15 cellular contexts compared by ENCODE assay signal in genomic region chr17:21075739-21076085, GRCh38. TPM values are rescaled to one million over a fixed set of nuclear protein-coding genes. Genes with fewer than 3 reads are reported as not detected.
DNase-seq lines count a peak whose midpoint lies in the region; ATAC-seq and TF ChIP-seq lines count a peak whose summit lies in the region.
"Had no signal": no experiment of that assay in that cellular context is flagged by ENCODE, and none has a peak within 500 bp of the region (broad histone marks: within the 10 kb centered on the region; RNA-seq: fewer than 3 reads in every experiment).

No MANE protein-coding gene starts in this region.

- H3K4me3 ChIP-seq in sigmoid colon (peak overlapping the region in 2 of 4 donors; percentile 3 to 10), testis (no peak overlapping the region)
- H3K4me3 ChIP-seq in naive thymus-derived CD4-positive, alpha-beta T cell (ENCODE audit: low read length): no peak overlapping the region

- H3K9me3 ChIP-seq in sigmoid colon (no peaks in the 10 kb centered on the region), testis (no peaks in the 10 kb centered on the region)
- H3K9me3 ChIP-seq in naive thymus-derived CD4-positive, alpha-beta T cell (ENCODE audit: control insufficient read depth in 2 of 3, low read length in 3 of 3): no peaks in the 10 kb centered on the region

- peaks cover 0 to 49% (median 39%) of the 10 kb centered on the region in 4 donors for H3K4me1 ChIP-seq in sigmoid colon
- no peaks in the 10 kb centered on the region for H3K4me1 ChIP-seq in naive thymus-derived CD4-positive, alpha-beta T cell (ENCODE audit: control insufficient read depth in 2 of 2, insufficient read depth in 2 of 2, low read length in 2 of 2)
- no peaks in the 10 kb centered on the region for H3K4me1 ChIP-seq in testis

- H3K27me3 Mint-ChIP-seq in naive thymus-derived CD4-positive, alpha-beta T cell: peaks cover 0 to 27% (median 0%) of the 10 kb centered on the region in 5 donors
- H3K27me3 Mint-ChIP-seq: activated naive CD8-positive, alpha-beta T cell treated with anti-CD3 and anti-CD28 coated beads, Interleukin-2, amount 50 U/mL, for 24 hours; stimulated activated naive CD8-positive, alpha-beta T cell treated with anti-CD3 and anti-CD28 coated beads, Interleukin-15, Interleukin-2, amounts not matched to agents 100 ng/mL and 50 ng/mL, for 24 hours had no signal

- intact Hi-C loops in sigmoid colon (cut with DNase I): loop anchor here (2.0 to 5.0 kb wide), 2 partner anchors 31 to 92 kb away; no protein-coding TSS in a partner anchor
- intact Hi-C loops in naive thymus-derived CD4-positive, alpha-beta T cell (cut with micrococcal nuclease): no loop called here
- intact Hi-C loops in testis (cut with DNase I; ENCODE audit: low total_unique reads): no loop called here

- no peaks in the 10 kb centered on the region for H3K4me1 Mint-ChIP-seq in naive thymus-derived CD4-positive, alpha-beta T cell
- H3K4me1 Mint-ChIP-seq: activated naive CD8-positive, alpha-beta T cell treated with anti-CD3 and anti-CD28 coated beads, Interleukin-2, amount 50 U/mL, for 24 hours; CD4-positive, alpha-beta memory T cell had no signal

- H3K9me3 Mint-ChIP-seq in naive thymus-derived CD4-positive, alpha-beta T cell: no peaks in the 10 kb centered on the region
- H3K9me3 Mint-ChIP-seq: activated naive CD8-positive, alpha-beta T cell treated with anti-CD3 and anti-CD28 coated beads, Interleukin-2, amount 50 U/mL, for 24 hours; activated T-cell treated with anti-CD3 and anti-CD28 coated beads, Interleukin-2, amount 50 U/mL, for 4 hours; stimulated activated naive CD8-positive, alpha-beta T cell treated with anti-CD3 and anti-CD28 coated beads, Interleukin-15, Interleukin-2, amounts not matched to agents 100 ng/mL and 50 ng/mL, for 24 hours had no signal

- WGBS in sigmoid colon, 2 donors: 84 to 86% methylated on average over 11 of the region's 11 CpGs
- 73 to 75% methylated on average over 11 of the region's 11 CpGs for WGBS in testis, 2 donors

- TF ChIP-seq POLR2A in sigmoid colon (IDR thresholded peaks at IDR 0.05) (no peak), testis (IDR thresholded peaks at IDR 0.05) (no peak)

- H3K4me3 Mint-ChIP-seq in naive thymus-derived CD4-positive, alpha-beta T cell: no peak overlapping the region
- H3K4me3 Mint-ChIP-seq: activated naive CD8-positive, alpha-beta T cell treated with anti-CD3 and anti-CD28 coated beads, Interleukin-2, amount 50 U/mL, for 24 hours; activated T-cell treated with anti-CD3 and anti-CD28 coated beads, Interleukin-2, amount 50 U/mL, for 4 hours; CD4-positive, alpha-beta memory T cell; endodermal cell; stimulated activated naive CD8-positive, alpha-beta T cell treated with anti-CD3 and anti-CD28 coated beads, Interleukin-15, Interleukin-2, amounts not matched to agents 100 ng/mL and 50 ng/mL, for 24 hours had no signal

- H3K27ac ChIP-seq in sigmoid colon (peak overlapping the region; percentile 78 to 85 (median 82)), testis (no peak overlapping the region)
- no peak overlapping the region for H3K27ac ChIP-seq in naive thymus-derived CD4-positive, alpha-beta T cell (ENCODE audit: low read depth, low read length)

- no peaks in the 10 kb centered on the region for H3K36me3 Mint-ChIP-seq in naive thymus-derived CD4-positive, alpha-beta T cell
- H3K36me3 Mint-ChIP-seq: CD4-positive, alpha-beta memory T cell had no signal

- POLR2A ChIA-PET in naive thymus-derived CD4-positive, alpha-beta T cell (lab: Charles Lee): interaction anchor here (0.5 kb wide), 1 partner anchor 152 kb away, joined by 3 read pairs; no protein-coding TSS in a partner anchor

- ATAC-seq in GM18870 (IDR thresholded peaks at IDR 0.05; ENCODE audit: unreplicated experiment) (no peak), HG02571 (IDR thresholded peaks at IDR 0.05; ENCODE audit: unreplicated experiment) (no peak)
- ATAC-seq in naive thymus-derived CD4-positive, alpha-beta T cell: no peak
- ATAC-seq: activated naive CD8-positive, alpha-beta T cell treated with anti-CD3 and anti-CD28 coated beads, Interleukin-2, amount 50 U/mL, for 24 hours; activated T-cell treated with anti-CD3 and anti-CD28 coated beads, Interleukin-2, amount 50 U/mL, for 4 hours had no signal

- no peaks in the 10 kb centered on the region for H3K36me3 ChIP-seq in sigmoid colon
- no peaks in the 10 kb centered on the region for H3K36me3 ChIP-seq in naive thymus-derived CD4-positive, alpha-beta T cell (ENCODE audit: control insufficient read depth in 2 of 3, insufficient read depth in 3 of 3, low read length in 3 of 3)
- no peaks in the 10 kb centered on the region for H3K36me3 ChIP-seq in testis (ENCODE audit: low read depth, missing control alignments)

- TF ChIP-seq EP300 in sigmoid colon (IDR thresholded peaks at IDR 0.05): no peak

- TF ChIP-seq CTCF in sigmoid colon (IDR thresholded peaks at IDR 0.05) (no peak), testis (IDR thresholded peaks at IDR 0.05) (no peak)

- no peak overlapping the region for H3K27ac Mint-ChIP-seq in naive thymus-derived CD4-positive, alpha-beta T cell
- H3K27ac Mint-ChIP-seq: activated naive CD8-positive, alpha-beta T cell treated with anti-CD3 and anti-CD28 coated beads, Interleukin-2, amount 50 U/mL, for 24 hours; CD4-positive, alpha-beta memory T cell; endodermal cell; stimulated activated naive CD8-positive, alpha-beta T cell treated with anti-CD3 and anti-CD28 coated beads, Interleukin-15, Interleukin-2, amounts not matched to agents 100 ng/mL and 50 ng/mL, for 24 hours had no signal

- CTCF ChIA-PET in naive thymus-derived CD4-positive, alpha-beta T cell (lab: Charles Lee): no interaction called here

- DNase-seq in DMS79 treated with DMSO at 0.1 percent for 48 hours (lab: John Stamatoyannopoulos, UW) (peak; percentile 71), anterior cingulate cortex (lab: John Stamatoyannopoulos, UW) (peak in 31 of 58 donors; percentile 19 to 82 (median 64)), inferior parietal cortex (ENCODE audit: extremely low spot score) (peak; percentile 52), sigmoid colon (no peak), testis (no peak)
- no peak for DNase-seq in naive thymus-derived CD4-positive, alpha-beta T cell
- DNase-seq: activated CD4-positive, alpha-beta T cell treated with anti-CD3 and anti-CD28 coated beads, Interleukin-2, amount 50 U/mL, for 48 hours; activated naive CD8-positive, alpha-beta T cell treated with anti-CD3 and anti-CD28 coated beads, Interleukin-2, amount 50 U/mL, for 24 hours; activated T-cell treated with anti-CD3 and anti-CD28 coated beads, Interleukin-2, amount 50 U/mL, for 4 hours; CD4-positive, alpha-beta memory T cell; endodermal cell; stimulated activated CD4-positive, alpha-beta T cell treated with anti-CD3 and anti-CD28 coated beads, Interleukin-15, amount 100 ng/mL, for 24 hours had no signal

- H3K27me3 ChIP-seq in sigmoid colon (no peaks in the 10 kb centered on the region), testis (no peaks in the 10 kb centered on the region)
- H3K27me3 ChIP-seq in naive thymus-derived CD4-positive, alpha-beta T cell (ENCODE audit: control insufficient read depth in 2 of 2, insufficient read depth in 2 of 2, low read length in 2 of 2): no peaks in the 10 kb centered on the region

RNA-seq across cellular contexts. Expression of gene USP22, which starts 32.9 kb away (rescaled TPM):
- total RNA-seq in sigmoid colon (10 to 100 TPM; 68.8 to 84.2 (median 83.4) TPM), testis (100 to 1,000 TPM; 161 to 216 TPM)
- polyA plus RNA-seq in sigmoid colon (10 to 100 TPM; 25.2 to 71.2 (median 30.1) TPM), testis (ENCODE audit: insufficient read depth, low read depth, low replicate concordance) (96.3 TPM)
- 100 to 1,000 TPM; 134 to 172 (median 159) TPM for total RNA-seq in naive thymus-derived CD4-positive, alpha-beta T cell
- polyA plus RNA-seq in naive thymus-derived CD4-positive, alpha-beta T cell: 10 to 100 TPM; 35.0 to 50.7 TPM

RNA-seq across cellular contexts. Expression of gene DHRS7B, which starts 51.1 kb away (rescaled TPM):
- total RNA-seq in sigmoid colon: 10 to 100 TPM; 19.7 to 31.9 (median 27.0) TPM
- 10 to 100 TPM in 2 of 3 donors, 1 to 10 TPM in 1; 8.3 to 30.7 (median 14.4) TPM for polyA plus RNA-seq in sigmoid colon
- 10 to 100 TPM in 2 of 5 experiments, 1 to 10 TPM in 3; 7.5 to 15.1 (median 10.0) TPM for total RNA-seq in naive thymus-derived CD4-positive, alpha-beta T cell
- polyA plus RNA-seq in naive thymus-derived CD4-positive, alpha-beta T cell: 10 to 100 TPM in 1 of 2 donors, 1 to 10 TPM in 1; 5.9 to 13.7 TPM
- 10 to 100 TPM; 39.0 to 53.6 TPM for total RNA-seq in testis
- 81.7 TPM for polyA plus RNA-seq in testis (ENCODE audit: insufficient read depth, low read depth, low replicate concordance)

Comparison
In these comparisons a context has a peak if more than half of its experiments do, and no peak if none do; other contexts are left out.
1. DNase-seq: peak in DMS79 treated with DMSO at 0.1 percent for 48 hours (single experiment), anterior cingulate cortex (31 of 58) and inferior parietal cortex (single experiment); none in sigmoid colon (single experiment), naive thymus-derived CD4-positive, alpha-beta T cell (0 of 9) and testis (single experiment).
2. H3K27ac ChIP-seq: peak in sigmoid colon (4 of 4); none in naive thymus-derived CD4-positive, alpha-beta T cell (single experiment) and testis (0 of 2).